ENCODE assay signal across 28 cellular contexts in the genomic region with DNA sequence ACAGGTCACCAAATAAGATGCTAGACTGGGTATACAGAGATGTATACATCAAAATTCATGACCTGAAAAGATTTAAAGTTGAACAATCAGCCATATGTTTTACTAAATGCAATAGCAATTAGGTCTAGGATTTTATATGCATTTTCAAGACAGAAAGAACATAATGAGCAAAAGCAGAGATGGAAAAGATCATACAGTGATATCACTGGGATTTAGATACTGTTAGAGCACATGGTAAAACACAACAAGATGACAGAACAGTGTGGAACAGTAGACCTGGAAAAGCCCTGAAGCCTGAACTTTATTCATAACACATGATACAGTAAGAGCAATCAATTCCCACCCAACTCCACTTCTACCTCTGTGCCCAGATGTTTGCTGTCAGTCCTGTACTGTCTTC.
DNase-seq lines count a peak whose midpoint lies in the region; ATAC-seq and TF ChIP-seq lines count a peak whose summit lies in the region.
"Had no signal": no experiment of that assay in that cellular context is flagged by ENCODE, and none has a peak within 500 bp of the region (broad histone marks: within the 10 kb centered on the region; RNA-seq: fewer than 3 reads in every experiment).

No MANE protein-coding gene starts in this region.

- no peaks in the 10 kb centered on the region for H3F3A ChIP-seq in SK-N-SH (replicated peaks; ENCODE audit: insufficient read depth)

- no peaks in the 10 kb centered on the region for H3K9me3 ChIP-seq in SK-N-SH
- no peaks in the 10 kb centered on the region for H3K9me3 ChIP-seq in DND-41 (ENCODE audit: insufficient read depth, low read length, severe bottlenecking)
- H3K9me3 ChIP-seq: A549; BE2C; BLaER1; BLaER1 treated with 17β-estradiol and CSF1 and Interleukin-3, amounts not matched to agents 10 nM and 100 nM; Caco-2 had no signal

- H3K4me1 ChIP-seq in SK-N-SH (ENCODE audit: control insufficient read depth in 1 of 2, insufficient read depth in 2 of 2, low read depth in 1 of 2, low read length in 1 of 2) (peaks cover 3 to 11% of the 10 kb centered on the region in 2 experiments; a peak in 2 of 4 replicates), DND-41 (ENCODE audit: insufficient read depth, low read length) (peaks cover 46% of the 10 kb centered on the region)
- H3K4me1 ChIP-seq: A549; BLaER1; BLaER1 treated with 17β-estradiol and CSF1 and Interleukin-3, amounts not matched to agents 10 nM and 100 nM; Caco-2 had no signal

- TF ChIP-seq EP300 in SK-N-SH (IDR thresholded peaks at IDR 0.05; ENCODE audit: borderline replicate concordance in 1 of 2, low read depth in 1 of 2, low read length in 1 of 2) = peak in 1 of 2 experiments; percentile 43; a peak in 1 of 4 replicates

- CTCF ChIA-PET in SK-N-SH (lab: Yijun Ruan, JAX) = no interaction called here

- no peak overlapping the region for H3K4me3 ChIP-seq in SK-N-SH (ENCODE audit: low read depth in 2 of 2, low read length in 1 of 2)
- H3K4me3 ChIP-seq in DND-41 (ENCODE audit: low read depth in 1 of 2, low read length in 2 of 2) = no peak overlapping the region
- H3K4me3 ChIP-seq: A549; BLaER1; BLaER1 treated with 17β-estradiol and CSF1 and Interleukin-3, amounts not matched to agents 10 nM and 100 nM had no signal

- H3K9ac ChIP-seq in SK-N-SH = no peak overlapping the region
- no peak overlapping the region for H3K9ac ChIP-seq in DND-41 (ENCODE audit: low read depth, low read length)
- H3K9ac ChIP-seq: BLaER1; BLaER1 treated with 17β-estradiol and CSF1 and Interleukin-3, amounts not matched to agents 10 nM and 100 nM had no signal

- H3K27ac ChIP-seq in SK-N-SH (ENCODE audit: low read depth in 2 of 2, low read length in 1 of 2) = peak overlapping the region in 1 of 2 experiments; percentile 77; a peak in 1 of 4 replicates
- H3K27ac ChIP-seq in DND-41 (ENCODE audit: low read length) = no peak overlapping the region
- H3K27ac ChIP-seq: 22Rv1; A549; BLaER1; BLaER1 treated with 17β-estradiol and CSF1 and Interleukin-3, amounts not matched to agents 10 nM and 100 nM; C4-2B had no signal

- no peaks in the 10 kb centered on the region for H3K36me3 ChIP-seq in SK-N-SH (replicated peaks in 1 of 2; ENCODE audit: control insufficient read depth in 1 of 2, insufficient read depth in 2 of 2, low read length in 1 of 2)
- no peaks in the 10 kb centered on the region for H3K36me3 ChIP-seq in DND-41 (ENCODE audit: insufficient read depth, low read length)
- H3K36me3 ChIP-seq: BE2C; BLaER1; BLaER1 treated with 17β-estradiol and CSF1 and Interleukin-3, amounts not matched to agents 10 nM and 100 nM had no signal

- POLR2A ChIA-PET in SK-N-SH (lab: Yijun Ruan, JAX) = no interaction called here

- DNase-seq in SK-N-SH = no peak
- no peak for DNase-seq in DND-41
- DNase-seq: 8988T; ACHN; AML-193; BE2C; C1 segment of cervical spinal cord; Caco-2; Calu3; CD4-positive, alpha-beta memory T cell; CD4-positive, alpha-beta T cell; CD4-positive, CD25-positive, alpha-beta regulatory T cell; CD8-positive, alpha-beta memory T cell; CD8-positive, alpha-beta T cell; COR-L47; DMS 273 treated with DMSO at 0.1 percent for 48 hours; DMS153; DMS53; DMS79; DMS79 treated with DMSO at 0.1 percent for 48 hours; EL had no signal

- TF ChIP-seq RAD21 in SK-N-SH (IDR thresholded peaks at IDR 0.05; ENCODE audit: low read length) = no peak

- no peaks in the 10 kb centered on the region for H4K20me1 ChIP-seq in SK-N-SH (ENCODE audit: insufficient read depth)
- H4K20me1 ChIP-seq in DND-41 (ENCODE audit: insufficient read depth, low read length) = no peaks in the 10 kb centered on the region
- H4K20me1 ChIP-seq: BLaER1; BLaER1 treated with 17β-estradiol and CSF1 and Interleukin-3, amounts not matched to agents 10 nM and 100 nM had no signal

- H3K27me3 ChIP-seq in SK-N-SH (ENCODE audit: insufficient read depth) = no peaks in the 10 kb centered on the region
- H3K27me3 ChIP-seq in DND-41 (ENCODE audit: insufficient read depth, low read length, poor library complexity) = no peaks in the 10 kb centered on the region
- H3K27me3 ChIP-seq: BE2C; BLaER1; BLaER1 treated with 17β-estradiol and CSF1 and Interleukin-3, amounts not matched to agents 10 nM and 100 nM had no signal

- H3K4me2 ChIP-seq in SK-N-SH (no peak overlapping the region), DND-41 (ENCODE audit: insufficient read depth, low read length) (no peak overlapping the region)
- H3K4me2 ChIP-seq: A549; BLaER1; BLaER1 treated with 17β-estradiol and CSF1 and Interleukin-3, amounts not matched to agents 10 nM and 100 nM had no signal

- TF ChIP-seq CTCF in SK-N-SH (IDR thresholded peaks at IDR 0.05) = no peak
- no peak for TF ChIP-seq CTCF in DND-41 (IDR thresholded peaks at IDR 0.05; ENCODE audit: borderline replicate concordance, extremely low read depth, low read length, poor library complexity, severe bottlenecking)

- H2AFZ ChIP-seq in SK-N-SH (ENCODE audit: low read depth) = no peak overlapping the region
- 0 out of 2 replicates have a peak overlapping the region, but pooled peaks have one; percentile 0 for H2AFZ ChIP-seq in DND-41 (ENCODE audit: low read depth, low read length)

- ATAC-seq in SK-N-SH treated with all-trans-retinoic acid at 6 μM for 48 hours = no peak
- no peak for ATAC-seq in DND-41 (ENCODE audit: insufficient read depth, low read depth)
- no peak for ATAC-seq in HG03342 (IDR thresholded peaks at IDR 0.05; ENCODE audit: unreplicated experiment)
- ATAC-seq: A549; CD8-positive, alpha-beta T cell had no signal

- no peaks in the 10 kb centered on the region for H3K9me2 ChIP-seq in SK-N-SH

- H3K79me2 ChIP-seq in SK-N-SH (ENCODE audit: insufficient read depth) (no peaks in the 10 kb centered on the region), DND-41 (ENCODE audit: insufficient read depth, low read length) (no peaks in the 10 kb centered on the region)

TF ChIP-seq in SK-N-SH, 30 proteins besides CTCF, POLR2A, EP300 and RAD21 (continues in another document):
- TF ChIP-seq TAF1 (IDR thresholded peaks at IDR 0.05; ENCODE audit: borderline replicate concordance, low read depth, low read length) = no peak
- no peak for TF ChIP-seq SMC3 (IDR thresholded peaks at IDR 0.05; ENCODE audit: low read depth, low read length)
- TF ChIP-seq NRF1 (IDR thresholded peaks at IDR 0.05; ENCODE audit: low read depth, low read length) = no peak
- TF ChIP-seq, protein P1, sequence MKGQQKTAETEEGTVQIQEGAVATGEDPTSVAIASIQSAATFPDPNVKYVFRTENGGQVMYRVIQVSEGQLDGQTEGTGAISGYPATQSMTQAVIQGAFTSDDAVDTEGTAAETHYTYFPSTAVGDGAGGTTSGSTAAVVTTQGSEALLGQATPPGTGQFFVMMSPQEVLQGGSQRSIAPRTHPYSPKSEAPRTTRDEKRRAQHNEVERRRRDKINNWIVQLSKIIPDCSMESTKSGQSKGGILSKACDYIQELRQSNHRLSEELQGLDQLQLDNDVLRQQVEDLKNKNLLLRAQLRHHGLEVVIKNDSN (IDR thresholded peaks at IDR 0.05; ENCODE audit: borderline replicate concordance, low read depth) = no peak
- TF ChIP-seq, protein P2, sequence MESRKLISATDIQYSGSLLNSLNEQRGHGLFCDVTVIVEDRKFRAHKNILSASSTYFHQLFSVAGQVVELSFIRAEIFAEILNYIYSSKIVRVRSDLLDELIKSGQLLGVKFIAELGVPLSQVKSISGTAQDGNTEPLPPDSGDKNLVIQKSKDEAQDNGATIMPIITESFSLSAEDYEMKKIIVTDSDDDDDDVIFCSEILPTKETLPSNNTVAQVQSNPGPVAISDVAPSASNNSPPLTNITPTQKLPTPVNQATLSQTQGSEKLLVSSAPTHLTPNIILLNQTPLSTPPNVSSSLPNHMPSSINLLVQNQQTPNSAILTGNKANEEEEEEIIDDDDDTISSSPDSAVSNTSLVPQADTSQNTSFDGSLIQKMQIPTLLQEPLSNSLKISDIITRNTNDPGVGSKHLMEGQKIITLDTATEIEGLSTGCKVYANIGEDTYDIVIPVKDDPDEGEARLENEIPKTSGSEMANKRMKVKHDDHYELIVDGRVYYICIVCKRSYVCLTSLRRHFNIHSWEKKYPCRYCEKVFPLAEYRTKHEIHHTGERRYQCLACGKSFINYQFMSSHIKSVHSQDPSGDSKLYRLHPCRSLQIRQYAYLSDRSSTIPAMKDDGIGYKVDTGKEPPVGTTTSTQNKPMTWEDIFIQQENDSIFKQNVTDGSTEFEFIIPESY (IDR thresholded peaks at IDR 0.05; ENCODE audit: borderline replicate concordance, low read depth) = no peak
- peak; percentile 61 for TF ChIP-seq GATA2 (CRISPR knock-in tag; IDR thresholded peaks at IDR 0.05)
- no peak for TF ChIP-seq SIN3A (IDR thresholded peaks at IDR 0.05; ENCODE audit: borderline replicate concordance, low read depth, low read length)

TF ChIP-seq in SK-N-SH treated with all-trans-retinoic acid at 6 μM for 48 hours, 23 proteins besides CTCF, POLR2A, EP300 and RAD21 (continues in another document):
- TF ChIP-seq ZC3H10 (CRISPR knock-in tag; IDR thresholded peaks at IDR 0.05) = no peak
- TF ChIP-seq SNAI2 (CRISPR knock-in tag; IDR thresholded peaks at IDR 0.05) = no peak
- no peak for TF ChIP-seq ESRRG (CRISPR knock-in tag; IDR thresholded peaks at IDR 0.05)
- no peak for TF ChIP-seq ISL1 (CRISPR knock-in tag; IDR thresholded peaks at IDR 0.05)
- no peak for TF ChIP-seq PPARA (CRISPR knock-in tag; IDR thresholded peaks at IDR 0.05; ENCODE audit: borderline replicate concordance)
- no peak for TF ChIP-seq ZNF8 (CRISPR knock-in tag; IDR thresholded peaks at IDR 0.05)
- TF ChIP-seq PATZ1 (CRISPR knock-in tag; IDR thresholded peaks at IDR 0.05; ENCODE audit: borderline replicate concordance) = no peak
- TF ChIP-seq GLIS3 (CRISPR knock-in tag; IDR thresholded peaks at IDR 0.05) = no peak
- TF ChIP-seq BACH2 (CRISPR knock-in tag; IDR thresholded peaks at IDR 0.05; ENCODE audit: borderline replicate concordance) = no peak
- TF ChIP-seq TOX (CRISPR knock-in tag; IDR thresholded peaks at IDR 0.05; ENCODE audit: borderline replicate concordance) = no peak
- no peak for TF ChIP-seq OSR1 (CRISPR knock-in tag; IDR thresholded peaks at IDR 0.05)
- TF ChIP-seq ZNF70 (CRISPR knock-in tag; IDR thresholded peaks at IDR 0.05) = no peak
- TF ChIP-seq CSDC2 (CRISPR knock-in tag; IDR thresholded peaks at IDR 0.05) = no peak
